Comparison of ENCODE assay signal across 9 cellular contexts in genomic region chr10:50326757-50327701, GRCh38.
DNase-seq lines count a peak whose midpoint lies in the region; ATAC-seq and TF ChIP-seq lines count a peak whose summit lies in the region.
"Had no signal": no experiment of that assay in that cellular context is flagged by ENCODE, and none has a peak within 500 bp of the region (broad histone marks: within the 10 kb centered on the region; RNA-seq: fewer than 3 reads in every experiment).

No MANE protein-coding gene starts in this region.

- POLR2A ChIA-PET in PC-9 (lab: Charles Lee; ENCODE audit: unreplicated experiment): interaction anchor here (1.3 kb wide), 1 partner anchor 91 kb away, joined by 6 read pairs; no protein-coding TSS in a partner anchor

- H3K9me2 ChIP-seq in PC-9 (ENCODE audit: insufficient read depth): 0 out of 2 replicates have a peak, but pooled peaks cover 10% of the 10 kb centered on the region

- H3K4me3 ChIP-seq in PC-9 (no peak overlapping the region), esophagus squamous epithelium (peak overlapping the region in 3 of 4 donors; percentile 22 to 39 (median 25))

- H3K36me3 Mint-ChIP-seq in Calu3 (ENCODE audit: insufficient read depth, unreplicated experiment) (peaks cover 6% of the 10 kb centered on the region), progenitor cell of endocrine pancreas (ENCODE audit: insufficient read depth) (no peaks in the 10 kb centered on the region)

- no TSS peak for BruUV-seq in Calu3 (replicated peaks; lab: Mats Ljungman, UMichigan)
- BruUV-seq in PC-9 (replicated peaks; lab: Mats Ljungman, UMichigan): no TSS peak

- no peak for ATAC-seq in HG03354 (IDR thresholded peaks at IDR 0.05; ENCODE audit: poor library complexity, severe bottlenecking, unreplicated experiment)
- ATAC-seq in GM21367 (IDR thresholded peaks at IDR 0.05; ENCODE audit: unreplicated experiment): no peak
- no peak for ATAC-seq in GM21825 (IDR thresholded peaks at IDR 0.05; ENCODE audit: unreplicated experiment)
- ATAC-seq in GM18519 (IDR thresholded peaks at IDR 0.05; ENCODE audit: low FRiP score, unreplicated experiment): no peak

- H4K20me1 ChIP-seq in PC-9 (ENCODE audit: insufficient read depth): 0 out of 2 replicates have a peak, but pooled peaks cover 6% of the 10 kb centered on the region

- WGBS in esophagus squamous epithelium, 2 donors: 22 to 32% methylated on average over 12 to 13 of the region's 13 CpGs

- H3K9me3 Mint-ChIP-seq in Calu3 (ENCODE audit: low read depth, unreplicated experiment): no peaks in the 10 kb centered on the region
- no peaks in the 10 kb centered on the region for H3K9me3 Mint-ChIP-seq in progenitor cell of endocrine pancreas (ENCODE audit: low read depth)

- H2AFZ ChIP-seq in PC-9: no peak overlapping the region

- H3K27ac ChIP-seq in PC-9 (peak overlapping the region; percentile 62; the same call in 1 of the 2 replicates), esophagus squamous epithelium (peak overlapping the region; percentile 70 to 80 (median 72))

- CTCF ChIA-PET in Calu3 (lab: Charles Lee): interaction anchor here (1.0 kb wide), 1 partner anchor 68 kb away, joined by 3 read pairs; no protein-coding TSS in a partner anchor
- CTCF ChIA-PET in PC-9 (lab: Charles Lee): no interaction called here

- H3K27me3 Mint-ChIP-seq in Calu3 (ENCODE audit: unreplicated experiment) (no peaks in the 10 kb centered on the region), progenitor cell of endocrine pancreas (no peaks in the 10 kb centered on the region)

- H3K4me1 Mint-ChIP-seq in Calu3 (ENCODE audit: low read depth, unreplicated experiment) (peaks cover 30% of the 10 kb centered on the region), progenitor cell of endocrine pancreas (ENCODE audit: low read depth) (peaks cover 17% of the 10 kb centered on the region)

- H3K36me3 ChIP-seq in PC-9 (ENCODE audit: low read depth) (peaks cover 21% of the 10 kb centered on the region), esophagus squamous epithelium (no peaks in the 10 kb centered on the region)

- H3K9me3 ChIP-seq in PC-9 (ENCODE audit: insufficient read depth, low read depth) (no peaks in the 10 kb centered on the region), esophagus squamous epithelium (no peaks in the 10 kb centered on the region)

- H3K27me3 ChIP-seq in PC-9 (ENCODE audit: insufficient read depth, low read depth) (no peaks in the 10 kb centered on the region), esophagus squamous epithelium (no peaks in the 10 kb centered on the region)

- no peak overlapping the region for H3K4me2 ChIP-seq in PC-9

- H3K27ac Mint-ChIP-seq in Calu3 (ENCODE audit: unreplicated experiment): peak overlapping the region; percentile 78
- peak overlapping the region; percentile 88 for H3K27ac Mint-ChIP-seq in progenitor cell of endocrine pancreas

- TF ChIP-seq POLR2A in esophagus squamous epithelium (IDR thresholded peaks at IDR 0.05): no peak

- H3K79me2 ChIP-seq in PC-9 (ENCODE audit: low read depth): peaks cover 35% of the 10 kb centered on the region

- H3K4me1 ChIP-seq in PC-9 (replicated peaks; ENCODE audit: insufficient read depth) (peaks cover 24% of the 10 kb centered on the region), esophagus squamous epithelium (peaks cover 20 to 72% (median 35%) of the 10 kb centered on the region in 3 donors)

- DNase-seq in Calu3: peak; percentile 28
- peak in 1 of 2 experiments; percentile 52 for DNase-seq in PC-9
- no peak for DNase-seq in esophagus squamous epithelium (lab: John Stamatoyannopoulos, UW)
- DNase-seq in progenitor cell of endocrine pancreas (ENCODE audit: low spot score, unreplicated experiment): no peak
- DNase-seq: NCI-H1105 had no signal

- H3F3A ChIP-seq in PC-9 (ENCODE audit: insufficient read depth, low read depth): peaks cover 30% of the 10 kb centered on the region

- intact Hi-C loops in Calu3 (cut with micrococcal nuclease; ENCODE audit: unreplicated experiment) (loop anchor here (5.0 kb wide), 1 partner anchor 90 kb away; no protein-coding TSS in a partner anchor), PC-9 (cut with micrococcal nuclease; ENCODE audit: unreplicated experiment) (loop anchor here (5.0 kb wide), 2 partner anchors 35 to 80 kb away; no protein-coding TSS in a partner anchor), esophagus squamous epithelium (cut with DNase I) (no loop called here)

- no peak for TF ChIP-seq CTCF in Calu3 (IDR thresholded peaks at IDR 0.05; ENCODE audit: unreplicated experiment)
- no peak for TF ChIP-seq CTCF in PC-9 (conservative IDR thresholded peaks at IDR 0.05)
- no peak for TF ChIP-seq CTCF in esophagus squamous epithelium (IDR thresholded peaks at IDR 0.05)
- TF ChIP-seq CTCF in progenitor cell of endocrine pancreas (IDR thresholded peaks at IDR 0.05; ENCODE audit: unreplicated experiment): no peak

- peak overlapping the region; percentile 62 for H3K4me3 Mint-ChIP-seq in Calu3 (ENCODE audit: low read depth, unreplicated experiment)
- H3K4me3 Mint-ChIP-seq in progenitor cell of endocrine pancreas (ENCODE audit: low read depth): peak overlapping the region; percentile 12
